In the genomic region with DNA sequence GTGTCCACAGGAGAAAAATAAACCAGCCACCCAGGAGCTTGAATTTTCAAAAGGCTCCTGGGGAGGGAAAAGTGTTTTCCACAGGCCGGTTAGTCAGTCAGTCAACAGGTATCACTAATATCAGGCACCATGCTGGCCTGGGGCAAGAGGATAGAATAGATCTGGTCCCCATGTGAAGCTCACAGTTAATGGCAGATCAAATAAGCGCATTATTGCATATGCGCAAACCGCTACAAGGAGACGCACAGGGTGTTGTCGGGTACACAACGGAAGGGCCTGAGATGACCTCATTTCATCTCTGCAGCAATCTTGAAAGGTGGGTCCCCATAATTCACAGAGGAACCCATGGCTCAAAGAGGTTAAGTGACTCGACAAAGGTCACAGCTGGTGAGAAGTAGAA, we compare ENCODE assay signal across 14 cellular contexts.
A peak's percentile ranks its signal among the peaks of the same experiment; 100 is the strongest.
DNase-seq lines count a peak whose midpoint lies in the region; ATAC-seq and TF ChIP-seq lines count a peak whose summit lies in the region.
"Had no signal": no experiment of that assay in that cellular context is flagged by ENCODE, and none has a peak within 500 bp of the region (broad histone marks: within the 10 kb centered on the region; RNA-seq: fewer than 3 reads in every experiment).

No MANE protein-coding gene starts in this region.

- H3K27ac ChIP-seq in mesendoderm (ENCODE audit: low read depth, low read length) (no peak overlapping the region), SK-N-SH (ENCODE audit: low read depth in 2 of 2, low read length in 1 of 2) (no peak overlapping the region)
- H3K27ac ChIP-seq: 22Rv1, GM23248 had no signal

- no peak overlapping the region for H2AK5ac ChIP-seq in mesendoderm (ENCODE audit: low read length)

- H3K79me2 ChIP-seq in mesendoderm (ENCODE audit: control insufficient read depth, insufficient read depth, low read length) (no peaks in the 10 kb centered on the region), SK-N-SH (ENCODE audit: insufficient read depth) (no peaks in the 10 kb centered on the region)

- no peak overlapping the region for H3K4ac ChIP-seq in mesendoderm (ENCODE audit: low read depth, low read length)

- no peak overlapping the region for H3K9ac ChIP-seq in mesendoderm (ENCODE audit: low read length)
- no peak overlapping the region for H3K9ac ChIP-seq in SK-N-SH
- H3K9ac ChIP-seq: GM23248 had no signal

- no peak for TF ChIP-seq EP300 in SK-N-SH (IDR thresholded peaks at IDR 0.05; ENCODE audit: borderline replicate concordance in 1 of 2, low read depth in 1 of 2, low read length in 1 of 2)

- H2BK5ac ChIP-seq in mesendoderm (ENCODE audit: low read length) = no peak overlapping the region

- no peak overlapping the region for H3K23ac ChIP-seq in mesendoderm (ENCODE audit: low read length)

- H2BK120ac ChIP-seq in mesendoderm (ENCODE audit: low read depth, low read length) = no peak overlapping the region

- no peaks in the 10 kb centered on the region for H3K79me1 ChIP-seq in mesendoderm (ENCODE audit: low read length)

- H4K8ac ChIP-seq in mesendoderm (ENCODE audit: low read depth, low read length) = no peak overlapping the region

- H3F3A ChIP-seq in SK-N-SH (replicated peaks; ENCODE audit: insufficient read depth) = no peaks in the 10 kb centered on the region

- H3K9me3 ChIP-seq in SK-N-SH = no peaks in the 10 kb centered on the region

- no peak overlapping the region for H4K5ac ChIP-seq in mesendoderm (ENCODE audit: low read length)

- H3K9me2 ChIP-seq in SK-N-SH = no peaks in the 10 kb centered on the region

- no peak overlapping the region for H2AFZ ChIP-seq in SK-N-SH (ENCODE audit: low read depth)
- H2AFZ ChIP-seq: GM23248 had no signal

- DNase-seq in NCI-H146 (lab: John Stamatoyannopoulos, UW) = peak; percentile 37
- no peak for DNase-seq in NCI-H146 treated with DMSO at 0.1 percent for 48 hours (lab: John Stamatoyannopoulos, UW; ENCODE audit: unreplicated experiment)
- peak; percentile 19 for DNase-seq in NCI-H69 (lab: John Stamatoyannopoulos, UW)
- peak; percentile 17 for DNase-seq in ecto neural progenitor cell (ENCODE audit: low spot score)
- peak; percentile 26 for DNase-seq in mesendoderm
- no peak for DNase-seq in SK-N-SH
- no peak for DNase-seq in GM19238 (ENCODE audit: insufficient read length, low spot score)
- DNase-seq: CD8-positive, alpha-beta T cell; DMS53; GF-D8; GM23248; HCEC 1CT had no signal

- H3K4me3 ChIP-seq in mesendoderm (ENCODE audit: low read length) (no peak overlapping the region), SK-N-SH (ENCODE audit: low read depth in 2 of 2, low read length in 1 of 2) (no peak overlapping the region)
- H3K4me3 ChIP-seq: GM23248 had no signal

- ATAC-seq in GM18520 (IDR thresholded peaks at IDR 0.05; ENCODE audit: unreplicated experiment) = no peak
- ATAC-seq: CD8-positive, alpha-beta T cell had no signal

- H3K36me3 ChIP-seq in mesendoderm (ENCODE audit: control insufficient read depth, insufficient read depth, low read length) (no peaks in the 10 kb centered on the region), SK-N-SH (replicated peaks in 1 of 2; ENCODE audit: control insufficient read depth in 1 of 2, insufficient read depth in 2 of 2, low read length in 1 of 2) (no peaks in the 10 kb centered on the region)

- H3K4me1 ChIP-seq in mesendoderm (ENCODE audit: control insufficient read depth, low read depth, low read length) = peaks cover 8% of the 10 kb centered on the region
- H3K4me1 ChIP-seq in SK-N-SH (ENCODE audit: control insufficient read depth in 1 of 2, insufficient read depth in 2 of 2, low read depth in 1 of 2, low read length in 1 of 2) = peaks cover 0 to 3% of the 10 kb centered on the region in 2 experiments; a peak in 2 of 4 replicates

- POLR2A ChIA-PET in SK-N-SH (lab: Yijun Ruan, JAX) = no interaction called here

- CTCF ChIA-PET in SK-N-SH (lab: Yijun Ruan, JAX) = interaction anchor here (1.4 kb wide), 1 partner anchor 73 kb away, joined by 3 read pairs; no protein-coding TSS in a partner anchor

- H3K4me2 ChIP-seq in mesendoderm (ENCODE audit: low read length) (no peak overlapping the region), SK-N-SH (no peak overlapping the region)

- TF ChIP-seq RAD21 in SK-N-SH (IDR thresholded peaks at IDR 0.05; ENCODE audit: low read length) = no peak

- no peaks in the 10 kb centered on the region for H4K20me1 ChIP-seq in SK-N-SH (ENCODE audit: insufficient read depth)

- no peak overlapping the region for H2BK15ac ChIP-seq in mesendoderm (replicated peaks; ENCODE audit: low read depth)

- TF ChIP-seq CTCF in SK-N-SH (IDR thresholded peaks at IDR 0.05) = no peak

- H3K27me3 ChIP-seq in mesendoderm (ENCODE audit: insufficient read depth, low read length, poor library complexity) (no peaks in the 10 kb centered on the region), SK-N-SH (ENCODE audit: insufficient read depth) (no peaks in the 10 kb centered on the region)

- H3K18ac ChIP-seq in mesendoderm (ENCODE audit: low read length) = no peak overlapping the region

- no CpG with 5 or more reads among the region's 8 CpGs for WGBS in mesendoderm (ENCODE audit: extremely low coverage, insufficient coverage, low lambda C conversion rate)
- WGBS in SK-N-SH (ENCODE audit: low lambda C conversion rate) = 95% methylated on average over 8 of the region's 8 CpGs

- no peak overlapping the region for H3K56ac ChIP-seq in mesendoderm (ENCODE audit: low read length)

TF ChIP-seq in SK-N-SH, 30 proteins besides CTCF, POLR2A, EP300 and RAD21:
- TF ChIP-seq FOXJ3 (CRISPR knock-in tag; IDR thresholded peaks at IDR 0.05) (no peak), FOSL2 (IDR thresholded peaks at IDR 0.05; ENCODE audit: borderline replicate concordance, low read depth) (no peak), POLR2AphosphoS5 (IDR thresholded peaks at IDR 0.05; ENCODE audit: low read depth, low read length) (no peak), JUND (IDR thresholded peaks at IDR 0.05) (no peak), USF2 (IDR thresholded peaks at IDR 0.05; ENCODE audit: borderline replicate concordance, low read depth, low read length) (no peak), EZH2phosphoT487 (IDR thresholded peaks at IDR 0.05; ENCODE audit: borderline replicate concordance, low read depth) (no peak)
- TF ChIP-seq, protein P1, sequence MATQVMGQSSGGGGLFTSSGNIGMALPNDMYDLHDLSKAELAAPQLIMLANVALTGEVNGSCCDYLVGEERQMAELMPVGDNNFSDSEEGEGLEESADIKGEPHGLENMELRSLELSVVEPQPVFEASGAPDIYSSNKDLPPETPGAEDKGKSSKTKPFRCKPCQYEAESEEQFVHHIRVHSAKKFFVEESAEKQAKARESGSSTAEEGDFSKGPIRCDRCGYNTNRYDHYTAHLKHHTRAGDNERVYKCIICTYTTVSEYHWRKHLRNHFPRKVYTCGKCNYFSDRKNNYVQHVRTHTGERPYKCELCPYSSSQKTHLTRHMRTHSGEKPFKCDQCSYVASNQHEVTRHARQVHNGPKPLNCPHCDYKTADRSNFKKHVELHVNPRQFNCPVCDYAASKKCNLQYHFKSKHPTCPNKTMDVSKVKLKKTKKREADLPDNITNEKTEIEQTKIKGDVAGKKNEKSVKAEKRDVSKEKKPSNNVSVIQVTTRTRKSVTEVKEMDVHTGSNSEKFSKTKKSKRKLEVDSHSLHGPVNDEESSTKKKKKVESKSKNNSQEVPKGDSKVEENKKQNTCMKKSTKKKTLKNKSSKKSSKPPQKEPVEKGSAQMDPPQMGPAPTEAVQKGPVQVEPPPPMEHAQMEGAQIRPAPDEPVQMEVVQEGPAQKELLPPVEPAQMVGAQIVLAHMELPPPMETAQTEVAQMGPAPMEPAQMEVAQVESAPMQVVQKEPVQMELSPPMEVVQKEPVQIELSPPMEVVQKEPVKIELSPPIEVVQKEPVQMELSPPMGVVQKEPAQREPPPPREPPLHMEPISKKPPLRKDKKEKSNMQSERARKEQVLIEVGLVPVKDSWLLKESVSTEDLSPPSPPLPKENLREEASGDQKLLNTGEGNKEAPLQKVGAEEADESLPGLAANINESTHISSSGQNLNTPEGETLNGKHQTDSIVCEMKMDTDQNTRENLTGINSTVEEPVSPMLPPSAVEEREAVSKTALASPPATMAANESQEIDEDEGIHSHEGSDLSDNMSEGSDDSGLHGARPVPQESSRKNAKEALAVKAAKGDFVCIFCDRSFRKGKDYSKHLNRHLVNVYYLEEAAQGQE (IDR thresholded peaks at IDR 0.05; ENCODE audit: low read depth, low read length) = no peak
- TF ChIP-seq, protein P2, sequence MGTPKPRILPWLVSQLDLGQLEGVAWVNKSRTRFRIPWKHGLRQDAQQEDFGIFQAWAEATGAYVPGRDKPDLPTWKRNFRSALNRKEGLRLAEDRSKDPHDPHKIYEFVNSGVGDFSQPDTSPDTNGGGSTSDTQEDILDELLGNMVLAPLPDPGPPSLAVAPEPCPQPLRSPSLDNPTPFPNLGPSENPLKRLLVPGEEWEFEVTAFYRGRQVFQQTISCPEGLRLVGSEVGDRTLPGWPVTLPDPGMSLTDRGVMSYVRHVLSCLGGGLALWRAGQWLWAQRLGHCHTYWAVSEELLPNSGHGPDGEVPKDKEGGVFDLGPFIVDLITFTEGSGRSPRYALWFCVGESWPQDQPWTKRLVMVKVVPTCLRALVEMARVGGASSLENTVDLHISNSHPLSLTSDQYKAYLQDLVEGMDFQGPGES (IDR thresholded peaks at IDR 0.05; ENCODE audit: low read depth, low read length) = no peak
- TF ChIP-seq, protein P3, sequence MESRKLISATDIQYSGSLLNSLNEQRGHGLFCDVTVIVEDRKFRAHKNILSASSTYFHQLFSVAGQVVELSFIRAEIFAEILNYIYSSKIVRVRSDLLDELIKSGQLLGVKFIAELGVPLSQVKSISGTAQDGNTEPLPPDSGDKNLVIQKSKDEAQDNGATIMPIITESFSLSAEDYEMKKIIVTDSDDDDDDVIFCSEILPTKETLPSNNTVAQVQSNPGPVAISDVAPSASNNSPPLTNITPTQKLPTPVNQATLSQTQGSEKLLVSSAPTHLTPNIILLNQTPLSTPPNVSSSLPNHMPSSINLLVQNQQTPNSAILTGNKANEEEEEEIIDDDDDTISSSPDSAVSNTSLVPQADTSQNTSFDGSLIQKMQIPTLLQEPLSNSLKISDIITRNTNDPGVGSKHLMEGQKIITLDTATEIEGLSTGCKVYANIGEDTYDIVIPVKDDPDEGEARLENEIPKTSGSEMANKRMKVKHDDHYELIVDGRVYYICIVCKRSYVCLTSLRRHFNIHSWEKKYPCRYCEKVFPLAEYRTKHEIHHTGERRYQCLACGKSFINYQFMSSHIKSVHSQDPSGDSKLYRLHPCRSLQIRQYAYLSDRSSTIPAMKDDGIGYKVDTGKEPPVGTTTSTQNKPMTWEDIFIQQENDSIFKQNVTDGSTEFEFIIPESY (IDR thresholded peaks at IDR 0.05; ENCODE audit: borderline replicate concordance, low read depth) = no peak

Comparison
In these comparisons a context has a peak if more than half of its experiments do, and no peak if none do; other contexts are left out.
1. DNase-seq: peak in NCI-H146 (single experiment), NCI-H69 (single experiment), ecto neural progenitor cell (single experiment) and mesendoderm (single experiment); none in NCI-H146 treated with DMSO at 0.1 percent for 48 hours (single experiment), SK-N-SH (single experiment) and GM19238 (single experiment).